ENCODE assay signal across 8 cellular contexts in genomic region chr10:71967958-71968357, GRCh38. TPM values are rescaled to one million over a fixed set of nuclear protein-coding genes. Genes with fewer than 3 reads are reported as not detected.
DNase-seq lines count a peak whose midpoint lies in the region; TF ChIP-seq lines count a peak whose summit lies in the region.
"Not testable (repeated sequence)": the region's sequence is repeated elsewhere in the genome, so short reads cannot be mapped to it uniquely, and the experiment has no call there.

No MANE protein-coding gene starts in this region.

- not testable (repeated sequence) for TF ChIP-seq EP300 in stomach (IDR thresholded peaks at IDR 0.05)

- not testable (repeated sequence) for H2AFZ ChIP-seq in PC-9; osteoblast (ENCODE audit: low read length)

- not testable (repeated sequence) for H3K9me3 Mint-ChIP-seq in Caco-2 (ENCODE audit: unreplicated experiment)

- POLR2A ChIA-PET in Caco-2 (lab: Charles Lee) (interaction anchor here (0.6 to 0.7 kb wide), 2 partner anchors 50 to 63 kb away, joined by 3 read pairs; no protein-coding TSS in a partner anchor), HEK293 (lab: Yijun Ruan, JAX) (interaction anchor here (0.7 kb wide), 1 partner anchor 80 kb away, joined by 6 read pairs; no protein-coding TSS in a partner anchor), PC-9 (lab: Charles Lee; ENCODE audit: unreplicated experiment) (interaction anchor here (0.6 kb wide), 1 partner anchor 355 kb away, joined by 6 read pairs; no protein-coding TSS in a partner anchor)

- H3K79me2 ChIP-seq in PC-9 (ENCODE audit: low read depth) = peaks cover 54% of the 10 kb centered on the region
- H3K79me2 ChIP-seq in osteoblast (ENCODE audit: insufficient read depth, low read length) = peaks cover 83% of the 10 kb centered on the region

- H3K9me3 ChIP-seq in Caco-2; HEK293 (ENCODE audit: control insufficient read depth, insufficient read depth, low read depth, low read length); PC-9 (ENCODE audit: insufficient read depth, low read depth); adipocyte (ENCODE audit: control insufficient read depth, low read length); osteoblast (ENCODE audit: low read depth, low read length); stomach: not testable (repeated sequence)

- peaks cover 12% of the 10 kb centered on the region for H3F3A ChIP-seq in PC-9 (ENCODE audit: insufficient read depth, low read depth)

- H3K4me2 ChIP-seq in PC-9 = 0 out of 2 replicates have a peak overlapping the region, but pooled peaks have one; percentile 22
- H3K4me2 ChIP-seq in osteoblast (ENCODE audit: insufficient read depth, low read length) = peak overlapping the region; percentile 17

- H3K27me3 ChIP-seq in Caco-2 (replicated peaks; ENCODE audit: control insufficient read depth, insufficient read depth, low read length); PC-9 (ENCODE audit: insufficient read depth, low read depth); adipocyte (replicated peaks; ENCODE audit: control insufficient read depth, insufficient read depth, low read length); osteoblast (ENCODE audit: insufficient read depth, low read length): not testable (repeated sequence)
- peaks cover 0 to 34% (median 8%) of the 10 kb centered on the region in 3 donors for H3K27me3 ChIP-seq in stomach

- H4K20me1 ChIP-seq in PC-9 (ENCODE audit: insufficient read depth) = not testable (repeated sequence)
- peaks cover 37% of the 10 kb centered on the region for H4K20me1 ChIP-seq in osteoblast (ENCODE audit: insufficient read depth, low read length)

- H3K4me3 Mint-ChIP-seq in Caco-2 (ENCODE audit: unreplicated experiment) = peak overlapping the region; percentile 58

- not testable (repeated sequence) for H3K4me3 ChIP-seq in Caco-2 (ENCODE audit: low read depth, low read length); HEK293 (ENCODE audit: low read depth, low read length); PC-9; osteoblast (ENCODE audit: insufficient read depth, low read length); stomach
- H3K4me3 ChIP-seq in adipocyte (ENCODE audit: low read length) = peak overlapping the region; percentile 56

- not testable (repeated sequence) for TF ChIP-seq CTCF in Caco-2 (IDR thresholded peaks at IDR 0.05; ENCODE audit: insufficient read depth in 1 of 2, low read depth in 1 of 2, low read length in 1 of 2, severe bottlenecking in 1 of 2, unreplicated experiment in 1 of 2); HEK293 (tag by site-specific recombination; IDR thresholded peaks at IDR 0.05); PC-9 (conservative IDR thresholded peaks at IDR 0.05); osteoblast (IDR thresholded peaks at IDR 0.05; ENCODE audit: extremely low read depth, low read depth, low read length); stomach (IDR thresholded peaks at IDR 0.05)

- H3K27ac Mint-ChIP-seq in Caco-2 (ENCODE audit: unreplicated experiment) = peak overlapping the region; percentile 96

- peak; percentile 69 to 70 for DNase-seq in Caco-2
- DNase-seq in PC-9 = peak in 1 of 2 experiments; percentile 31
- DNase-seq in adipocyte (ENCODE audit: low read depth); osteoblast (ENCODE audit: insufficient read length, low spot score, missing footprints): not testable (repeated sequence)
- DNase-seq in kidney tubule cell (ENCODE audit: low spot score) = peak; percentile 92
- DNase-seq in stomach = peak; percentile 70

- intact Hi-C loops in Caco-2 (cut with micrococcal nuclease; ENCODE audit: unreplicated experiment); stomach (cut with DNase I; ENCODE audit: low total_unique reads): not testable (repeated sequence)
- intact Hi-C loops in PC-9 (cut with micrococcal nuclease; ENCODE audit: unreplicated experiment) = loop anchor here (10.0 kb wide), 1 partner anchor 133 kb away; no protein-coding TSS in a partner anchor

- H3K9me2 ChIP-seq in PC-9 (ENCODE audit: insufficient read depth) = not testable (repeated sequence)

- BruUV-seq in Caco-2 (replicated peaks; lab: Mats Ljungman, UMichigan); PC-9 (replicated peaks; lab: Mats Ljungman, UMichigan): not testable (repeated sequence)

- H3K4me1 Mint-ChIP-seq in Caco-2 (ENCODE audit: low read depth, unreplicated experiment) = peaks cover 51% of the 10 kb centered on the region

- H3K9ac ChIP-seq in adipocyte (ENCODE audit: low read length) = not testable (repeated sequence)

- TF ChIP-seq POLR2A in stomach (IDR thresholded peaks at IDR 0.05) = not testable (repeated sequence)

- H3K36me3 ChIP-seq in Caco-2 (ENCODE audit: control insufficient read depth, insufficient read depth, low read length); HEK293 (ENCODE audit: control insufficient read depth in 2 of 2, insufficient read depth in 1 of 2, low read length in 2 of 2); PC-9 (ENCODE audit: low read depth); adipocyte (ENCODE audit: control insufficient read depth, insufficient read depth, low read length, severe bottlenecking); stomach: not testable (repeated sequence)
- peaks cover 12% of the 10 kb centered on the region for H3K36me3 ChIP-seq in osteoblast (ENCODE audit: insufficient read depth, low read length)

- H3K4me1 ChIP-seq in Caco-2 (peaks cover 53% of the 10 kb centered on the region), PC-9 (replicated peaks; ENCODE audit: insufficient read depth) (peaks cover 31% of the 10 kb centered on the region), adipocyte (ENCODE audit: control insufficient read depth, insufficient read depth, low read length) (peaks cover 75% of the 10 kb centered on the region), osteoblast (ENCODE audit: insufficient read depth, low read length) (peaks cover 63% of the 10 kb centered on the region), stomach (peaks cover 73 to 97% (median 88%) of the 10 kb centered on the region in 4 donors)
- H3K4me1 ChIP-seq in HEK293 (ENCODE audit: control insufficient read depth, insufficient read depth, low read length) = not testable (repeated sequence)

- peaks cover 63% of the 10 kb centered on the region for H3K36me3 Mint-ChIP-seq in Caco-2 (ENCODE audit: insufficient read depth, unreplicated experiment)

- 27 to 60% (median 51%) methylated on average over 8 of the region's 8 CpGs for WGBS in stomach, 5 donors

- H3K27ac ChIP-seq in HEK293 (ENCODE audit: extremely low read depth, low read depth, low read length); PC-9; osteoblast (ENCODE audit: low read depth, low read length): not testable (repeated sequence)
- H3K27ac ChIP-seq in cingulate gyrus (ENCODE audit: low read depth, low read length) (peak overlapping the region; percentile 88), stomach (peak overlapping the region; percentile 20 to 97 (median 78))

- not testable (repeated sequence) for H3K27me3 Mint-ChIP-seq in Caco-2 (ENCODE audit: insufficient read depth, unreplicated experiment)

- CTCF ChIA-PET in Caco-2 (lab: Charles Lee) = interaction anchor here (0.7 to 1.9 kb wide), 5 partner anchors 52 to 265 kb away, joined by 3 to 15 read pairs (median 8); no protein-coding TSS in a partner anchor
- CTCF ChIA-PET in HEK293 (lab: Yijun Ruan, JAX) = interaction anchor here (0.7 kb wide), 2 partner anchors 12 to 52 kb away, joined by 3 to 4 read pairs; no protein-coding TSS in a partner anchor
- CTCF ChIA-PET in PC-9 (lab: Charles Lee) = interaction anchor here (0.6 to 0.7 kb wide), 2 partner anchors 108 to 202 kb away, joined by 4 to 11 read pairs; no protein-coding TSS in a partner anchor

TF ChIP-seq in HEK293, 187 proteins besides CTCF, POLR2A, EP300 and RAD21:
- peak; percentile 54; the same call in 1 of the 2 replicates for TF ChIP-seq ZNF184 (tag by site-specific recombination; IDR thresholded peaks at IDR 0.05)

RNA-seq across cellular contexts. Expression of gene CHST3, which starts 3.8 kb away (rescaled TPM):
- 40.9 and 46.0 TPM in 2 replicates for total RNA-seq in Caco-2 (2022)
- 21.3 and 23.3 TPM in 2 replicates for total RNA-seq in PC-9 (2021)
- total RNA-seq in osteoblast = 39.5 and 43.1 TPM in 2 replicates
- 10 to 100 TPM in 4 of 5 donors, 1 to 10 TPM in 1; 4.9 to 26.8 (median 17.0) TPM for total RNA-seq in stomach
- polyA plus RNA-seq in stomach = 1 to 10 TPM; 1.5 to 4.7 (median 3.3) TPM
